In the genomic region with DNA sequence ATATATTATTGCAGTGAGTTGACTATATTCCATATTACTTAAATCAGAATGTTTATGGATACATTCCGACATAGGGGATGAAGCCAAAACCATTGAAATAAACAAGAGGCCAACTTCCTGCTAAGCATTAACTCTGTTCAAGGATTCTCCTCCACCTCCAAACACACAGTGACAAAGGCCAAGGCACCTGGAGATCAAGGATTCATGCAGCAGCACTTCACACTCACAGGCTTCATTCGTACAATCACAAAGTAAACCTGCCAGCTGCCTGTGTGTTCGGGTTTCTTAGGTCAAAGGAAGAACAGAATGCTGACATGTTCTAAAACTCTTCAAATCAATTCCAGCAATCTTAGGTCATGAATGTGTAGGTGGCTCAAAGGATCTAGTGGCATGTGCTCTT, we compare ENCODE assay signal across 1 cellular context.
TF ChIP-seq lines count a peak whose summit lies in the region.

No MANE protein-coding gene starts in this region.

TF ChIP-seq in IMR-90, 13 proteins besides CTCF, POLR2A, EP300 and RAD21:
- TF ChIP-seq FOS (IDR thresholded peaks at IDR 0.05; ENCODE audit: low read depth, low read length) (no peak), CEBPB (IDR thresholded peaks at IDR 0.05; ENCODE audit: low read depth, low read length) (no peak), RFX5 (IDR thresholded peaks at IDR 0.05; ENCODE audit: low read depth, low read length) (no peak), BHLHE40 (IDR thresholded peaks at IDR 0.05; ENCODE audit: low read depth, low read length) (no peak), MAFK (IDR thresholded peaks at IDR 0.05; ENCODE audit: low read depth, low read length) (no peak), CHD1 (IDR thresholded peaks at IDR 0.05; ENCODE audit: low read depth, low read length) (no peak), NFE2L2 (IDR thresholded peaks at IDR 0.05; ENCODE audit: low read depth, low read length) (no peak), MXI1 (IDR thresholded peaks at IDR 0.05; ENCODE audit: borderline replicate concordance, low read depth, low read length) (no peak), MAZ (IDR thresholded peaks at IDR 0.05; ENCODE audit: borderline replicate concordance, low read depth, low read length) (no peak), USF2 (IDR thresholded peaks at IDR 0.05; ENCODE audit: low read depth, low read length) (no peak), SMC3 (IDR thresholded peaks at IDR 0.05; ENCODE audit: low read depth, low read length) (no peak)
- TF ChIP-seq, protein P1, sequence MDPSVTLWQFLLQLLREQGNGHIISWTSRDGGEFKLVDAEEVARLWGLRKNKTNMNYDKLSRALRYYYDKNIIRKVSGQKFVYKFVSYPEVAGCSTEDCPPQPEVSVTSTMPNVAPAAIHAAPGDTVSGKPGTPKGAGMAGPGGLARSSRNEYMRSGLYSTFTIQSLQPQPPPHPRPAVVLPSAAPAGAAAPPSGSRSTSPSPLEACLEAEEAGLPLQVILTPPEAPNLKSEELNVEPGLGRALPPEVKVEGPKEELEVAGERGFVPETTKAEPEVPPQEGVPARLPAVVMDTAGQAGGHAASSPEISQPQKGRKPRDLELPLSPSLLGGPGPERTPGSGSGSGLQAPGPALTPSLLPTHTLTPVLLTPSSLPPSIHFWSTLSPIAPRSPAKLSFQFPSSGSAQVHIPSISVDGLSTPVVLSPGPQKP (IDR thresholded peaks at IDR 0.05; ENCODE audit: borderline replicate concordance, low read depth, low read length) = no peak
